Comparison of ENCODE assay signal across 15 cellular contexts in genomic region chr19:48728882-48729645, GRCh38. TPM values are rescaled to one million over a fixed set of nuclear protein-coding genes. Genes with fewer than 3 reads are reported as not detected.
DNase-seq lines count a peak whose midpoint lies in the region; ATAC-seq and TF ChIP-seq lines count a peak whose summit lies in the region.
"Had no signal": no experiment of that assay in that cellular context is flagged by ENCODE, and none has a peak within 500 bp of the region (broad histone marks: within the 10 kb centered on the region; RNA-seq: fewer than 3 reads in every experiment).

No MANE protein-coding gene starts in this region.

- 61 to 74% (median 68%) methylated on average over 41 to 78 of the region's 78 CpGs for WGBS in stomach, 5 donors

- H3K36me3 ChIP-seq in left lung (peaks cover 0 to 8% of the 10 kb centered on the region in 2 donors), stomach (peaks cover 0 to 14% (median 5%) of the 10 kb centered on the region in 4 donors)

- H3K36me3 Mint-ChIP-seq in WTC11 (peaks cover 6% of the 10 kb centered on the region), endothelial cell (ENCODE audit: low read depth, unreplicated experiment) (peaks cover 75% of the 10 kb centered on the region)

- H3K27ac ChIP-seq in left lung (no peak overlapping the region), stomach (peak overlapping the region in 2 of 5 donors; percentile 15 to 16)

- H3K9me3 Mint-ChIP-seq in WTC11 (peaks cover 6% of the 10 kb centered on the region), endothelial cell (ENCODE audit: unreplicated experiment) (no peaks in the 10 kb centered on the region)

- DNase-seq in WTC11 (ENCODE audit: low spot score) (peak; percentile 58), endothelial cell (ENCODE audit: low spot score) (no peak), left lung (no peak), stomach (no peak), G401 (ENCODE audit: low spot score) (no peak)
- DNase-seq: activated CD8-positive, alpha-beta memory T cell treated with anti-CD3 and anti-CD28 coated beads, Interleukin-2, amount 10 ng/mL, durations not matched to agents 7 days and 5 days; CD4-positive, alpha-beta T cell; effector CD8-positive, alpha-beta T cell; NCI-H2081 treated with DMSO at 0.1 percent for 48 hours; NCI-H82; small intestine had no signal

- no peak overlapping the region for H3K27ac Mint-ChIP-seq in WTC11
- H3K27ac Mint-ChIP-seq in endothelial cell (ENCODE audit: unreplicated experiment): peak overlapping the region; percentile 61
- H3K27ac Mint-ChIP-seq: activated CD8-positive, alpha-beta memory T cell treated with anti-CD3 and anti-CD28 coated beads, Interleukin-2, amount 10 ng/mL, durations not matched to agents 7 days and 5 days; CD4-positive, alpha-beta T cell had no signal

- H3K27me3 Mint-ChIP-seq in WTC11 (ENCODE audit: low read depth): peaks cover 46% of the 10 kb centered on the region
- H3K27me3 Mint-ChIP-seq in endothelial cell (ENCODE audit: unreplicated experiment): peaks cover 26% of the 10 kb centered on the region
- H3K27me3 Mint-ChIP-seq: activated CD8-positive, alpha-beta memory T cell treated with anti-CD3 and anti-CD28 coated beads, Interleukin-2, amount 10 ng/mL, durations not matched to agents 7 days and 5 days; CD4-positive, alpha-beta T cell had no signal

- intact Hi-C loops in left lung (cut with DNase I) (no loop called here), stomach (cut with DNase I; ENCODE audit: low total_unique reads) (no loop called here)

- no peak overlapping the region for H3K4me3 ChIP-seq in left lung
- H3K4me3 ChIP-seq in stomach: peak overlapping the region in 3 of 4 donors; percentile 1 to 34 (median 6)

- peaks cover 0 to 23% of the 10 kb centered on the region in 2 donors for H3K9me3 ChIP-seq in left lung
- no peaks in the 10 kb centered on the region for H3K9me3 ChIP-seq in stomach

- POLR2A ChIA-PET in WTC11 (lab: Charles Lee): interaction anchor here (0.7 kb wide), 1 partner anchor 10 kb away, joined by 3 read pairs; no protein-coding TSS in a partner anchor

- peak; percentile 70 for ATAC-seq in WTC11
- peak; percentile 8 for ATAC-seq in left lung
- ATAC-seq in HG03159 (IDR thresholded peaks at IDR 0.05; ENCODE audit: unreplicated experiment): no peak
- ATAC-seq in HG03039 (IDR thresholded peaks at IDR 0.05; ENCODE audit: unreplicated experiment): no peak
- ATAC-seq: activated CD8-positive, alpha-beta memory T cell treated with anti-CD3 and anti-CD28 coated beads, Interleukin-2, amount 10 ng/mL, durations not matched to agents 7 days and 5 days had no signal

- CTCF ChIA-PET in WTC11 (lab: Charles Lee): interaction anchor here (0.7 to 2.2 kb wide), 8 partner anchors 8 to 83 kb away, joined by 3 to 10 read pairs (median 4); partner anchors contain the start of genes CA11 and RASIP1

- H3K27me3 ChIP-seq in left lung (no peaks in the 10 kb centered on the region), stomach (peaks cover 0 to 7% (median 0%) of the 10 kb centered on the region in 3 donors)

- H3K4me1 ChIP-seq in left lung (peaks cover 5 to 28% of the 10 kb centered on the region in 2 donors), stomach (peaks cover 0 to 16% (median 9%) of the 10 kb centered on the region in 4 donors)

- in situ Hi-C loops in G401 (cut with HindIII; ENCODE audit: low sequenced_read_pairs): no loop called here

- TF ChIP-seq CTCF in WTC11 (IDR thresholded peaks at IDR 0.05): no peak
- no peak for TF ChIP-seq CTCF in endothelial cell (IDR thresholded peaks at IDR 0.05; ENCODE audit: unreplicated experiment)
- TF ChIP-seq CTCF in left lung (IDR thresholded peaks at IDR 0.05): no peak
- no peak for TF ChIP-seq CTCF in stomach (IDR thresholded peaks at IDR 0.05)

- no peak for TF ChIP-seq EP300 in stomach (IDR thresholded peaks at IDR 0.05)

- TF ChIP-seq POLR2A in stomach (IDR thresholded peaks at IDR 0.05): no peak

- H3K4me3 Mint-ChIP-seq in WTC11: peak overlapping the region; percentile 52
- peak overlapping the region; percentile 78 for H3K4me3 Mint-ChIP-seq in endothelial cell (ENCODE audit: unreplicated experiment)
- H3K4me3 Mint-ChIP-seq: activated CD8-positive, alpha-beta memory T cell treated with anti-CD3 and anti-CD28 coated beads, Interleukin-2, amount 10 ng/mL, durations not matched to agents 7 days and 5 days; CD4-positive, alpha-beta T cell had no signal

- H3K4me1 Mint-ChIP-seq in WTC11 (peaks cover 3% of the 10 kb centered on the region), endothelial cell (ENCODE audit: unreplicated experiment) (peaks cover 60% of the 10 kb centered on the region)

TF ChIP-seq in WTC11, 78 proteins besides CTCF, POLR2A, EP300 and RAD21:
- TF ChIP-seq ZNF423 (CRISPR knock-in tag; IDR thresholded peaks at IDR 0.05): no peak
- no peak for TF ChIP-seq ZNF425 (CRISPR knock-in tag; conservative IDR thresholded peaks at IDR 0.05)
- no peak for TF ChIP-seq MYBL2 (CRISPR knock-in tag; IDR thresholded peaks at IDR 0.05)
- TF ChIP-seq FOXP1 (CRISPR knock-in tag; IDR thresholded peaks at IDR 0.05; ENCODE audit: borderline replicate concordance): no peak
- TF ChIP-seq KAT7 (CRISPR knock-in tag; IDR thresholded peaks at IDR 0.05; ENCODE audit: borderline replicate concordance): no peak
- no peak for TF ChIP-seq NFATC4 (CRISPR knock-in tag; IDR thresholded peaks at IDR 0.05)
- TF ChIP-seq SOX15 (CRISPR knock-in tag; IDR thresholded peaks at IDR 0.05): no peak
- TF ChIP-seq JUN (CRISPR knock-in tag; IDR thresholded peaks at IDR 0.05): no peak
- TF ChIP-seq SMAD4 (CRISPR knock-in tag; IDR thresholded peaks at IDR 0.05): no peak
- TF ChIP-seq ATF2 (CRISPR knock-in tag; IDR thresholded peaks at IDR 0.05; ENCODE audit: borderline replicate concordance, low read depth): no peak
- TF ChIP-seq ZNF138 (CRISPR knock-in tag; conservative IDR thresholded peaks at IDR 0.05): no peak
- TF ChIP-seq MAX (CRISPR knock-in tag; IDR thresholded peaks at IDR 0.05): no peak

RNA-seq across cellular contexts. Expression of gene MAMSTR, which starts 9.5 kb away (rescaled TPM):
- total RNA-seq in WTC11 (2021) (1.4 to 2.2 TPM (median 1.6 TPM) in 3 replicates), endothelial cell (ENCODE audit: unreplicated experiment) (1.5 TPM), left lung (1 to 10 TPM; 1.3 to 1.5 TPM), stomach (1 to 10 TPM in 1 of 5 donors, under 1 TPM in 1, not detected in 3; 0.55 to 3.6 TPM)
- polyA plus RNA-seq in stomach: 1 to 10 TPM in 2 of 3 donors, under 1 TPM in 1; 0.46 to 1.5 (median 1.5) TPM
- total RNA-seq in G401 (2014; rRNA removed; shearing (Covaris generic)): 0.37 and 1.5 TPM in 2 replicates

RNA-seq across cellular contexts. Expression of gene RASIP1, which starts 11.3 kb away (rescaled TPM):
- total RNA-seq in WTC11 (2021) (4.4 to 5.4 TPM (median 5.2 TPM) in 3 replicates), endothelial cell (ENCODE audit: unreplicated experiment) (192 TPM), left lung (10 to 100 TPM; 15.0 to 25.4 TPM), stomach (10 to 100 TPM in 1 of 5 donors, 1 to 10 TPM in 4; 4.7 to 26.8 (median 8.8) TPM)
- polyA plus RNA-seq in stomach: 10 to 100 TPM; 11.1 to 44.9 (median 29.3) TPM
- 2.8 and 27.4 TPM in 2 replicates for total RNA-seq in G401 (2014; rRNA removed; shearing (Covaris generic))
- total RNA-seq: activated CD8-positive, alpha-beta memory T cell treated with anti-CD3 and anti-CD28 coated beads, Interleukin-2, amount 10 ng/mL, durations not matched to agents 7 days and 5 days had no signal
- polyA plus RNA-seq: neural cell had no signal

RNA-seq across cellular contexts. Expression of gene IZUMO1, which starts 17.6 kb away (rescaled TPM):
- 1.3 to 2.2 TPM (median 1.3 TPM) in 3 replicates for total RNA-seq in WTC11 (2021)
- 3.3 TPM for total RNA-seq in endothelial cell (ENCODE audit: unreplicated experiment)
- 1 to 10 TPM in 1 of 2 donors, under 1 TPM in 1; 0.96 to 1.5 TPM for total RNA-seq in left lung
- total RNA-seq in stomach: 10 to 100 TPM in 2 of 5 donors, under 1 TPM in 1, not detected in 2; 0.73 to 14.3 (median 10.7) TPM
- 1 to 10 TPM in 1 of 3 donors, under 1 TPM in 1, not detected in 1; 0.62 to 4.0 TPM for polyA plus RNA-seq in stomach
- total RNA-seq in G401 (2014; rRNA removed; shearing (Covaris generic)): not detected in 2 replicates
- total RNA-seq: activated CD8-positive, alpha-beta memory T cell treated with anti-CD3 and anti-CD28 coated beads, Interleukin-2, amount 10 ng/mL, durations not matched to agents 7 days and 5 days; CD4-positive, alpha-beta T cell; lower leg skin had no signal
- polyA plus RNA-seq: neural cell had no signal

RNA-seq across cellular contexts. Expression of gene FUT1, which starts 23.4 kb away (rescaled TPM):
- total RNA-seq in WTC11 (2021): 9.9 to 11.5 TPM (median 10.1 TPM) in 3 replicates
- total RNA-seq in endothelial cell (ENCODE audit: unreplicated experiment): 5.7 TPM
- total RNA-seq in left lung: 1 to 10 TPM; 6.0 to 8.7 TPM
- 10 to 100 TPM in 2 of 5 donors, 1 to 10 TPM in 2, not detected in 1; 7.0 to 54.5 (median 11.1) TPM for total RNA-seq in stomach
- polyA plus RNA-seq in stomach: 1 to 10 TPM; 7.2 to 7.5 (median 7.2) TPM
- total RNA-seq in G401 (2014; rRNA removed; shearing (Covaris generic)): not detected in 2 replicates
- total RNA-seq: CD4-positive, alpha-beta T cell had no signal

RNA-seq across cellular contexts. Expression of gene FGF21, which starts 26.3 kb away (rescaled TPM):
- total RNA-seq in WTC11 (2021): 0.21 to 0.44 TPM (median 0.26 TPM) in 3 replicates
- not detected for total RNA-seq in endothelial cell (ENCODE audit: unreplicated experiment)
- not detected for total RNA-seq in left lung
- total RNA-seq in stomach: not detected
- not detected for polyA plus RNA-seq in stomach
- not detected in 2 replicates for total RNA-seq in G401 (2014; rRNA removed; shearing (Covaris generic))
- total RNA-seq: activated CD8-positive, alpha-beta memory T cell treated with anti-CD3 and anti-CD28 coated beads, Interleukin-2, amount 10 ng/mL, durations not matched to agents 7 days and 5 days; CD4-positive, alpha-beta T cell; lower leg skin had no signal
- polyA plus RNA-seq: neural cell had no signal

Comparison
In these comparisons a context has a peak if more than half of its experiments do, and no peak if none do; other contexts are left out.
1. ATAC-seq: peak in WTC11 (single experiment) and left lung (single experiment); none in HG03159 (single experiment) and HG03039 (single experiment).
2. H3K4me3 ChIP-seq: peak in stomach (3 of 4); none in left lung (0 of 2).